8 cellular contexts compared by ENCODE assay signal in genomic region chr13:49791753-49792549, GRCh38. TPM values are rescaled to one million over a fixed set of nuclear protein-coding genes. Genes with fewer than 3 reads are reported as not detected.
A peak's percentile ranks its signal among the peaks of the same experiment; 100 is the strongest.
DNase-seq lines count a peak whose midpoint lies in the region; ATAC-seq, FAIRE-seq and TF ChIP-seq lines count a peak whose summit lies in the region.

No MANE protein-coding gene starts in this region.

- peaks cover 22% of the 10 kb centered on the region for H3F3A ChIP-seq in PC-9 (ENCODE audit: insufficient read depth, low read depth)

- FAIRE-seq in GM18507 (lab: Jason Lieb, UNC) = no peak

- TF ChIP-seq CTCF in PC-9 (conservative IDR thresholded peaks at IDR 0.05) (no peak), fibroblast of pulmonary artery (IDR thresholded peaks at IDR 0.05; ENCODE audit: low read length, missing control alignments) (no peak), neural crest cell (conservative IDR thresholded peaks at IDR 0.05) (no peak)

- H3K9me2 ChIP-seq in PC-9 (ENCODE audit: insufficient read depth) = no peaks in the 10 kb centered on the region

- H3K36me3 Mint-ChIP-seq in neural crest cell (ENCODE audit: low read depth) = peaks cover 2% of the 10 kb centered on the region

- peak overlapping the region; percentile 76 for H2AFZ ChIP-seq in PC-9

- H3K4me1 Mint-ChIP-seq in neural crest cell = peaks cover 34% of the 10 kb centered on the region

- BruUV-seq in PC-9 (replicated peaks; lab: Mats Ljungman, UMichigan) = no TSS peak

- no peaks in the 10 kb centered on the region for H3K27me3 ChIP-seq in PC-9 (ENCODE audit: insufficient read depth, low read depth)

- DNase-seq in A172 (ENCODE audit: low spot score) (peak; percentile 14), GM18507 (ENCODE audit: extremely low spot score, insufficient read length, low read depth) (peak; percentile 15), PC-9 (peak in 1 of 2 experiments; percentile 45), fibroblast of pulmonary artery (ENCODE audit: low read depth) (peak; percentile 35), neural crest cell (ENCODE audit: low read depth, low spot score) (peak; percentile 43)
- peak; percentile 33 for DNase-seq in activated T-helper 9 cell treated with anti-CD3 and anti-CD28 coated beads, Interleukin-2, amount 50 U/mL, for 16 hours (ENCODE audit: low read depth)

- H3K4me1 ChIP-seq in PC-9 (replicated peaks; ENCODE audit: insufficient read depth) = peaks cover 24% of the 10 kb centered on the region

- CTCF ChIA-PET in PC-9 (lab: Charles Lee) = interaction anchor here (0.6 to 1.3 kb wide), 5 partner anchors 101 to 236 kb away, joined by 3 to 15 read pairs (median 4); partner anchors contain the start of gene EBPL

- H3K9me3 ChIP-seq in PC-9 (ENCODE audit: insufficient read depth, low read depth) = no peaks in the 10 kb centered on the region

- H3K36me3 ChIP-seq in PC-9 (ENCODE audit: low read depth) = no peaks in the 10 kb centered on the region

- H4K20me1 ChIP-seq in PC-9 (ENCODE audit: insufficient read depth) = peaks cover 11% of the 10 kb centered on the region; the same call in 1 of the 2 replicates

- peak; percentile 26 for ATAC-seq in HG03025 (IDR thresholded peaks at IDR 0.05; ENCODE audit: low FRiP score, unreplicated experiment)

- peaks cover 3% of the 10 kb centered on the region for H3K27me3 Mint-ChIP-seq in neural crest cell (ENCODE audit: low read depth)

- H3K4me3 Mint-ChIP-seq in neural crest cell = peak overlapping the region; percentile 100

- POLR2A ChIA-PET in PC-9 (lab: Charles Lee; ENCODE audit: unreplicated experiment) = interaction anchor here (0.5 to 0.6 kb wide), 4 partner anchors 28 to 348 kb away, joined by 4 to 13 read pairs (median 6); partner anchors contain the start of genes ARL11, CAB39L and SETDB2

- H3K4me3 ChIP-seq in PC-9 (peak overlapping the region; percentile 68), fibroblast of pulmonary artery (replicated peaks; ENCODE audit: low read depth, low read length) (peak overlapping the region; percentile 88)

- H3K9me3 Mint-ChIP-seq in neural crest cell = no peaks in the 10 kb centered on the region

- intact Hi-C loops in PC-9 (cut with micrococcal nuclease; ENCODE audit: unreplicated experiment) = loop anchor here (2.0 kb wide), 1 partner anchor 67 kb away; no protein-coding TSS in a partner anchor

- H3K27ac Mint-ChIP-seq in neural crest cell (ENCODE audit: unreplicated experiment) = peak overlapping the region; percentile 99

- H3K79me2 ChIP-seq in PC-9 (ENCODE audit: low read depth) = peaks cover 47% of the 10 kb centered on the region

- H3K27ac ChIP-seq in PC-9 (peak overlapping the region; percentile 79), temporal lobe (ENCODE audit: low read depth, low read length) (peak overlapping the region; percentile 44)

- H3K4me2 ChIP-seq in PC-9 = peak overlapping the region; percentile 77

RNA-seq across cellular contexts. Expression of gene KPNA3, which starts 0.5 kb away (rescaled TPM):
- 41.3 and 41.7 TPM in 2 replicates for total RNA-seq in A172 (2014; rRNA removed; shearing (Covaris generic))
- total RNA-seq in PC-9 (2021) (21.2 and 35.0 TPM in 2 replicates), neural crest cell (51.7 and 53.7 TPM in 2 replicates), temporal lobe (60.2 TPM)
